11 cellular contexts compared by ENCODE assay signal in genomic region chr9:16704096-16704488, GRCh38.
DNase-seq lines count a peak whose midpoint lies in the region; ATAC-seq, FAIRE-seq and TF ChIP-seq lines count a peak whose summit lies in the region.
"Had no signal": no experiment of that assay in that cellular context is flagged by ENCODE, and none has a peak within 500 bp of the region (broad histone marks: within the 10 kb centered on the region; RNA-seq: fewer than 3 reads in every experiment).

No MANE protein-coding gene starts in this region.

- FAIRE-seq in endothelial cell of umbilical vein (lab: Jason Lieb, UNC) = peak; percentile 37

- TF ChIP-seq CTCF in PC-3 (conservative IDR thresholded peaks at IDR 0.05; ENCODE audit: low read depth, low read length) = no peak
- no peak for TF ChIP-seq CTCF in endothelial cell of umbilical vein (IDR thresholded peaks at IDR 0.05; ENCODE audit: extremely low read depth in 1 of 2, insufficient read depth in 1 of 2, low read depth in 1 of 2, low read length in 2 of 2)
- TF ChIP-seq CTCF in psoas muscle (IDR thresholded peaks at IDR 0.05) = no peak

- dilution Hi-C loops in endothelial cell of umbilical vein (cut with MboI; ENCODE audit: extremely low pct_ligation_motif_present, low sequenced_read_pairs) = no loop called here

- H3K27ac ChIP-seq in PC-3 (ENCODE audit: low read length) (peak overlapping the region; percentile 99), endothelial cell of umbilical vein (ENCODE audit: insufficient read depth, low read depth, low read length) (peak overlapping the region; percentile 99), psoas muscle (peak overlapping the region; percentile 82)
- H3K27ac ChIP-seq: BLaER1 treated with 17β-estradiol and CSF1 and Interleukin-3, amounts not matched to agents 10 nM and 100 nM had no signal

- in situ Hi-C loops in ACHN (cut with HindIII; ENCODE audit: low pct_ligation_motif_present, low pct_unique_long_range_greater_than_20kb, low sequenced_read_pairs) = no loop called here

- H3K9ac ChIP-seq in PC-3 (ENCODE audit: low read length) (peak overlapping the region; percentile 90), endothelial cell of umbilical vein (replicated peaks; ENCODE audit: extremely low read depth, insufficient read depth, low read length) (peak overlapping the region; percentile 98)
- H3K9ac ChIP-seq: BLaER1 treated with 17β-estradiol and CSF1 and Interleukin-3, amounts not matched to agents 10 nM and 100 nM had no signal

- H3F3A ChIP-seq in PC-3 (ENCODE audit: low read length, unreplicated experiment) = peaks cover 4% of the 10 kb centered on the region

- H3K4me3 ChIP-seq in PC-3 (ENCODE audit: low read length) (peak overlapping the region; percentile 70), endothelial cell of umbilical vein (replicated peaks in 1 of 3; ENCODE audit: insufficient read depth in 1 of 3, low read depth in 1 of 3, low read length in 3 of 3) (peak overlapping the region; percentile 57 to 97 (median 72)), psoas muscle (peak overlapping the region; percentile 61)
- H3K4me3 ChIP-seq: BLaER1 treated with 17β-estradiol and CSF1 and Interleukin-3, amounts not matched to agents 10 nM and 100 nM had no signal

- TF ChIP-seq POLR2A in endothelial cell of umbilical vein (IDR thresholded peaks at IDR 0.05; ENCODE audit: low read depth, low read length) = no peak

- ATAC-seq in PC-3 (no peak), psoas muscle (no peak)

- H3K4me1 ChIP-seq in PC-3 (ENCODE audit: insufficient read depth, low read length) = peaks cover 54% of the 10 kb centered on the region
- H3K4me1 ChIP-seq in endothelial cell of umbilical vein (ENCODE audit: control insufficient read depth, extremely low read depth, insufficient read depth, low read length) = peaks cover 48% of the 10 kb centered on the region
- peaks cover 12% of the 10 kb centered on the region for H3K4me1 ChIP-seq in psoas muscle

- no peaks in the 10 kb centered on the region for H3K9me2 ChIP-seq in PC-3 (replicated peaks; ENCODE audit: low read length)

- H3K4me2 ChIP-seq in PC-3 (ENCODE audit: low read length) (peak overlapping the region; percentile 86), endothelial cell of umbilical vein (ENCODE audit: insufficient read depth, low read length) (peak overlapping the region; percentile 99)
- H3K4me2 ChIP-seq: BLaER1 treated with 17β-estradiol and CSF1 and Interleukin-3, amounts not matched to agents 10 nM and 100 nM had no signal

- BruUV-seq in PC-3 (replicated peaks; lab: Mats Ljungman, UMichigan) = no TSS peak
- no TSS peak for BruUV-seq in endothelial cell of umbilical vein (replicated peaks; lab: Mats Ljungman, UMichigan)

- 46 to 53% (median 46%) methylated on average over 3 of the region's 3 CpGs for WGBS in psoas muscle, 3 donors

- DNase-seq in ACHN = peak; percentile 68
- DNase-seq in PC-3 = no peak
- DNase-seq in endothelial cell of umbilical vein (ENCODE audit: low read depth, low spot score) = peak; percentile 58
- no peak for DNase-seq in psoas muscle
- no peak for DNase-seq in stimulated activated CD4-positive, alpha-beta T cell treated with anti-CD3 and anti-CD28 coated beads, Interleukin-15, amount 100 ng/mL, for 24 hours
- no peak for DNase-seq in activated effector memory CD4-positive, alpha-beta T cell treated with anti-CD3 and anti-CD28 coated beads, Interleukin-2, amount 50 U/mL, for 16 hours
- DNase-seq in COLO829 (ENCODE audit: low spot score) = no peak
- no peak for DNase-seq in DMS53 (lab: John Stamatoyannopoulos, UW)
- DNase-seq: activated T-cell treated with anti-CD3 and anti-CD28 coated beads, Interleukin-2, amount 50 U/mL, for 24 hours; NCI-H2081 had no signal

- no peaks in the 10 kb centered on the region for H3K36me3 ChIP-seq in PC-3 (ENCODE audit: low read depth, low read length)
- H3K36me3 ChIP-seq in endothelial cell of umbilical vein (ENCODE audit: control insufficient read depth in 2 of 2, extremely low read depth in 1 of 2, insufficient read depth in 2 of 2, low read length in 2 of 2) = no peaks in the 10 kb centered on the region
- H3K36me3 ChIP-seq in psoas muscle (ENCODE audit: insufficient read depth in 1 of 2, low read depth in 1 of 2) = no peaks in the 10 kb centered on the region
- H3K36me3 ChIP-seq: BLaER1 treated with 17β-estradiol and CSF1 and Interleukin-3, amounts not matched to agents 10 nM and 100 nM had no signal

- no peaks in the 10 kb centered on the region for H3K9me1 ChIP-seq in endothelial cell of umbilical vein (replicated peaks; ENCODE audit: control insufficient read depth, extremely low read depth, insufficient read depth, low read length)

- CTCF ChIA-PET in PC-3 (lab: Charles Lee) = interaction anchor here (0.6 to 1.1 kb wide), 2 partner anchors 21 to 22 kb away, joined by 4 read pairs; no protein-coding TSS in a partner anchor
- CTCF ChIA-PET in endothelial cell of umbilical vein (lab: Charles Lee) = interaction anchor here (1.0 to 3.3 kb wide), 3 partner anchors 10 to 21 kb away, joined by 5 to 19 read pairs (median 19); no protein-coding TSS in a partner anchor

- H3K27me3 ChIP-seq in PC-3 (ENCODE audit: low read length) = no peaks in the 10 kb centered on the region
- no peaks in the 10 kb centered on the region for H3K27me3 ChIP-seq in endothelial cell of umbilical vein (ENCODE audit: control insufficient read depth in 2 of 2, insufficient read depth in 2 of 2, low read length in 2 of 2)
- no peaks in the 10 kb centered on the region for H3K27me3 ChIP-seq in psoas muscle (ENCODE audit: insufficient read depth in 3 of 3, low read length in 2 of 3)
- H3K27me3 ChIP-seq: BLaER1 treated with 17β-estradiol and CSF1 and Interleukin-3, amounts not matched to agents 10 nM and 100 nM had no signal

- no peaks in the 10 kb centered on the region for H3K9me3 ChIP-seq in PC-3 (ENCODE audit: low read length)
- no peaks in the 10 kb centered on the region for H3K9me3 ChIP-seq in endothelial cell of umbilical vein (replicated peaks; ENCODE audit: control insufficient read depth, insufficient read depth, low read length)
- H3K9me3 ChIP-seq in psoas muscle = no peaks in the 10 kb centered on the region
- H3K9me3 ChIP-seq: BLaER1 treated with 17β-estradiol and CSF1 and Interleukin-3, amounts not matched to agents 10 nM and 100 nM had no signal

- H4K20me1 ChIP-seq in PC-3 (ENCODE audit: low read length) (no peaks in the 10 kb centered on the region), endothelial cell of umbilical vein (replicated peaks; ENCODE audit: control insufficient read depth, extremely low read depth, insufficient read depth, low read length) (no peaks in the 10 kb centered on the region)
- H4K20me1 ChIP-seq: BLaER1 treated with 17β-estradiol and CSF1 and Interleukin-3, amounts not matched to agents 10 nM and 100 nM had no signal

- H3K79me2 ChIP-seq in PC-3 (ENCODE audit: low read length) (peaks cover 46% of the 10 kb centered on the region), endothelial cell of umbilical vein (ENCODE audit: control insufficient read depth, insufficient read depth, low read length) (peaks cover 47% of the 10 kb centered on the region)

- intact Hi-C loops in PC-3 (cut with micrococcal nuclease) (loop anchor here (2.0 to 5.0 kb wide), 5 partner anchors 31 to 647 kb away; no protein-coding TSS in a partner anchor), endothelial cell of umbilical vein (cut with micrococcal nuclease) (loop anchor here (1.0 to 2.0 kb wide), 2 partner anchors 167 to 339 kb away; no protein-coding TSS in a partner anchor), psoas muscle (cut with DNase I) (no loop called here)

- POLR2A ChIA-PET in PC-3 (lab: Charles Lee; ENCODE audit: unreplicated experiment) (interaction anchor here (0.7 kb wide), 1 partner anchor 22 kb away, joined by 4 read pairs; no protein-coding TSS in a partner anchor), endothelial cell of umbilical vein (lab: Charles Lee) (interaction anchor here (1.4 to 1.7 kb wide), 3 partner anchors 14 to 24 kb away, joined by 3 to 14 read pairs (median 4); no protein-coding TSS in a partner anchor)

- H2AFZ ChIP-seq in PC-3 (ENCODE audit: low read length) (no peak overlapping the region), endothelial cell of umbilical vein (ENCODE audit: low read depth, low read length) (no peak overlapping the region)

TF ChIP-seq in endothelial cell of umbilical vein, 7 proteins besides CTCF, POLR2A, EP300 and RAD21:
- TF ChIP-seq JUN (IDR thresholded peaks at IDR 0.05; ENCODE audit: borderline replicate concordance, insufficient read depth, insufficient read length, low read depth) (no peak), GATA2 (IDR thresholded peaks at IDR 0.05; ENCODE audit: insufficient read depth, insufficient read length, low read depth, low read length) (no peak), MAX (IDR thresholded peaks at IDR 0.05; ENCODE audit: insufficient read depth, insufficient read length) (no peak), MYC (IDR thresholded peaks at IDR 0.05; ENCODE audit: low read depth, low read length) (no peak), FOS (IDR thresholded peaks at IDR 0.05; ENCODE audit: borderline replicate concordance, insufficient read depth, low read length) (no peak), POLR2AphosphoS5 (IDR thresholded peaks at IDR 0.05; ENCODE audit: insufficient read depth, low read depth, low read length) (no peak), EZH2 (IDR thresholded peaks at IDR 0.05; ENCODE audit: borderline replicate concordance, low read depth, low read length, severe bottlenecking) (no peak)
TF ChIP-seq in endothelial cell of umbilical vein: peak in this region for 0.

Comparison
In these comparisons a context has a peak if more than half of its experiments do, and no peak if none do; other contexts are left out.
1. DNase-seq: peak in ACHN (single experiment) and endothelial cell of umbilical vein (single experiment); none in PC-3 (single experiment), psoas muscle (0 of 2), stimulated activated CD4-positive, alpha-beta T cell treated with anti-CD3 and anti-CD28 coated beads, Interleukin-15, amount 100 ng/mL, for 24 hours (single experiment), activated effector memory CD4-positive, alpha-beta T cell treated with anti-CD3 and anti-CD28 coated beads, Interleukin-2, amount 50 U/mL, for 16 hours (single experiment), COLO829 (single experiment) and DMS53 (single experiment).
2. intact Hi-C loops: an anchor here in PC-3 (2.0 to 5.0 kb wide) and endothelial cell of umbilical vein (1.0 to 2.0 kb wide); none called in psoas muscle.
3. Peak in every context shown above with its lines, with median percentiles within 50 percentile points of each other: H3K27ac ChIP-seq and H3K4me3 ChIP-seq.